Comparison of ENCODE assay signal across 19 cellular contexts in the genomic region with DNA sequence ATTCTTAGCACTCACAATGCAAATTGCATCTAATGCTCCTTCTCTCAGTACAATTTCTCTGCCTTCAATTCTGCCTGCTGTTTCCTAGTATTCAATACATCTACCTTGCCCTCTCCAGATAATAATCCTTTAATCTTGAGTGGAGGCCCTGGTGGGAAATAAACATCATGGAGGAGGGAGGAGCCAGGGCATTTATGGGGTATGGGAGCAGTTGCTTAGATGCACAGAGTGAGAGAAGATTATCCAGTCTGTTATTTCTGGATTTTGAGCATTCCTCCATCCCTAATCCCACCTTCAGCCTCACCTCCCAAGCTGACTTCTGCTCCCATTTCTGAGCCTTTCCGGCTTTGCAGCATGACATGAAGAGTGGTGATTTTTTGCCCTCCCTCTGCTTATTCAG.
"Had no signal": no experiment of that assay in that cellular context is flagged by ENCODE, and none has a peak within 500 bp of the region (broad histone marks: within the 10 kb centered on the region; RNA-seq: fewer than 3 reads in every experiment).

No MANE protein-coding gene starts in this region.

- H3K4me3 ChIP-seq: transverse colon, vagina had no signal

- H3K9me3 ChIP-seq: transverse colon, vagina had no signal

- H3K9me3 Mint-ChIP-seq: activated naive CD8-positive, alpha-beta T cell treated with anti-CD3 and anti-CD28 coated beads for 36 hours; effector memory CD8-positive, alpha-beta T cell; natural killer cell had no signal

- H3K4me1 ChIP-seq: transverse colon had no signal

- H3K36me3 ChIP-seq: brain microvascular endothelial cell, transverse colon, vagina had no signal

- H3K27ac Mint-ChIP-seq: activated naive CD8-positive, alpha-beta T cell treated with anti-CD3 and anti-CD28 coated beads for 36 hours; effector memory CD8-positive, alpha-beta T cell; immature natural killer cell; natural killer cell; progenitor cell of endocrine pancreas had no signal

- ATAC-seq: activated CD4-positive, CD25-positive, alpha-beta regulatory T cell treated with anti-CD3 and anti-CD28 coated beads, Interleukin-2, amount 50 U/mL, for 24 hours; effector memory CD8-positive, alpha-beta T cell; natural killer cell; right cardiac atrium; stimulated activated naive CD8-positive, alpha-beta T cell treated with anti-CD3 and anti-CD28 coated beads, Interleukin-15, Interleukin-2, amounts not matched to agents 100 U/mL and 50 U/mL, for 24 hours had no signal

- H3K4me3 Mint-ChIP-seq: activated naive CD8-positive, alpha-beta T cell treated with anti-CD3 and anti-CD28 coated beads for 36 hours; effector memory CD8-positive, alpha-beta T cell; immature natural killer cell; natural killer cell had no signal

- H3K4me1 Mint-ChIP-seq: activated naive CD8-positive, alpha-beta T cell treated with anti-CD3 and anti-CD28 coated beads for 36 hours; immature natural killer cell; natural killer cell had no signal

- H3K36me3 Mint-ChIP-seq: activated naive CD8-positive, alpha-beta T cell treated with anti-CD3 and anti-CD28 coated beads for 36 hours; natural killer cell had no signal

- H3K27me3 Mint-ChIP-seq: effector memory CD8-positive, alpha-beta T cell; progenitor cell of endocrine pancreas had no signal

- H3K27ac ChIP-seq: brain microvascular endothelial cell, transverse colon, vagina had no signal

- H3K27me3 ChIP-seq: brain microvascular endothelial cell, transverse colon, vagina had no signal

- DNase-seq: activated CD4-positive, alpha-beta T cell treated with anti-CD3 and anti-CD28 coated beads, Interleukin-2, amount 50 U/mL, for 1 hour; activated CD8-positive, alpha-beta memory T cell treated with anti-CD3 and anti-CD28 coated beads for 24 hours; activated naive CD8-positive, alpha-beta T cell treated with anti-CD3 and anti-CD28 coated beads for 36 hours; amygdala; brain microvascular endothelial cell; dermis blood vessel endothelial cell; effector memory CD8-positive, alpha-beta T cell; foreskin melanocyte; head of caudate nucleus; immature natural killer cell; mesenchymal stem cell; natural killer cell; nucleus accumbens; right cardiac atrium; stimulated activated naive CD8-positive, alpha-beta T cell treated with anti-CD3 and anti-CD28 coated beads, Interleukin-15, Interleukin-2, amounts not matched to agents 100 U/mL and 50 U/mL, for 24 hours; transverse colon had no signal
